In genomic region chr22:31139866-31140716, GRCh38 we compare ENCODE assay signal across 1 cellular context.
A peak's percentile ranks its signal among the peaks of the same experiment; 100 is the strongest.
TF ChIP-seq lines count a peak whose summit lies in the region.

Gene PLA2G3, minus strand, starts transcription at chr22:31140508. Its CDS starts 154 bp downstream, at chr22:31140354.

TF ChIP-seq in GM23338, 12 proteins besides CTCF, POLR2A, EP300 and RAD21 (continued from another document):
- TF ChIP-seq ETS1 (IDR thresholded peaks at IDR 0.05) = peak; percentile 71; the same call in 1 of the 2 replicates
- no peak for TF ChIP-seq STAT1 (IDR thresholded peaks at IDR 0.05; ENCODE audit: unreplicated experiment)
- TF ChIP-seq EZH2 (IDR thresholded peaks at IDR 0.05; ENCODE audit: low read depth, unreplicated experiment) = no peak
- no peak for TF ChIP-seq ZNF331 (CRISPR knock-in tag; IDR thresholded peaks at IDR 0.05; ENCODE audit: low read depth)
- TF ChIP-seq EZH2phosphoT487 (IDR thresholded peaks at IDR 0.05; ENCODE audit: unreplicated experiment) = no peak
